30 cellular contexts compared by ENCODE assay signal in genomic region chrX:16207631-16208030, GRCh38. TPM values are rescaled to one million over a fixed set of nuclear protein-coding genes. Genes with fewer than 3 reads are reported as not detected.
"Had no signal": no experiment of that assay in that cellular context is flagged by ENCODE, and none has a peak within 500 bp of the region (broad histone marks: within the 10 kb centered on the region; RNA-seq: fewer than 3 reads in every experiment).

No MANE protein-coding gene starts in this region.

- H3K36me3 ChIP-seq: brain microvascular endothelial cell, esophagus squamous epithelium, gastroesophageal sphincter, heart right ventricle, WERI-Rb-1 had no signal

- ATAC-seq: activated CD4-positive, CD25-positive, alpha-beta regulatory T cell treated with anti-CD3 and anti-CD28 coated beads, Interleukin-2, amount 50 U/mL, for 24 hours; activated CD8-positive, alpha-beta T cell treated with anti-CD3 and anti-CD28 coated beads for 36 hours; activated T-cell treated with anti-CD3 and anti-CD28 coated beads, Interleukin-2, amount 50 U/mL, for 4 hours; activated T-helper 17 cell treated with anti-CD3 and anti-CD28 coated beads, Interleukin-2, amount 50 U/mL, for 72 hours; gastroesophageal sphincter; heart right ventricle; T-helper 17 cell had no signal

- H3K27ac ChIP-seq: brain microvascular endothelial cell, epithelial cell of prostate, esophagus squamous epithelium, gastroesophageal sphincter, heart right ventricle, WERI-Rb-1 had no signal

- DNase-seq: activated B cell treated with CpG ODN at 0.5 μM for 24 hours; activated CD4-positive, alpha-beta T cell treated with anti-CD3 and anti-CD28 coated beads for 48 hours; activated CD4-positive, alpha-beta T cell treated with anti-CD3 and anti-CD28 coated beads, Interleukin-2, amount 50 U/mL, for 1 hour; activated CD4-positive, alpha-beta T cell treated with anti-CD3 and anti-CD28 coated beads, Interleukin-2, amount 50 U/mL, for 48 hours; activated CD8-positive, alpha-beta memory T cell treated with anti-CD3 and anti-CD28 coated beads for 24 hours; activated CD8-positive, alpha-beta T cell treated with anti-CD3 and anti-CD28 coated beads for 36 hours; activated effector memory CD4-positive, alpha-beta T cell treated with Interleukin-2 at 50 U/mL for 16 hours; activated gamma-delta T cell treated with Interleukin-2 at 50 U/mL for 16 hours; activated naive CD4-positive, alpha-beta T cell treated with anti-CD3 and anti-CD28 coated beads, Interleukin-2, amount 50 U/mL, for 16 hours; activated naive CD4-positive, alpha-beta T cell treated with Interleukin-2 at 50 U/mL for 16 hours; activated T-cell treated with anti-CD3 and anti-CD28 coated beads, Interleukin-2, amount 50 U/mL, for 4 hours; amniotic stem cell; anterior cingulate cortex; brain microvascular endothelial cell; cortex of kidney; dermis blood vessel endothelial cell; effector CD8-positive, alpha-beta T cell; esophagus squamous epithelium; foreskin melanocyte; heart right ventricle; T-helper 17 cell; T1000; WERI-Rb-1 had no signal

- H3K9me3 ChIP-seq: esophagus squamous epithelium, gastroesophageal sphincter, heart right ventricle had no signal

- H3K27me3 ChIP-seq: brain microvascular endothelial cell, esophagus squamous epithelium, gastroesophageal sphincter had no signal

- H3K4me1 ChIP-seq: esophagus squamous epithelium, gastroesophageal sphincter, heart right ventricle had no signal

- FAIRE-seq: bronchial epithelial cell, endometrium, endothelial cell of umbilical vein had no signal

- H3K4me3 ChIP-seq: esophagus squamous epithelium, gastroesophageal sphincter, heart right ventricle had no signal

RNA-seq across cellular contexts. Expression of gene MAGEB17, which starts 40.4 kb away (rescaled TPM):
- polyA plus RNA-seq: endothelial cell of umbilical vein had no signal
